ENCODE assay signal across 8 cellular contexts in the genomic region with DNA sequence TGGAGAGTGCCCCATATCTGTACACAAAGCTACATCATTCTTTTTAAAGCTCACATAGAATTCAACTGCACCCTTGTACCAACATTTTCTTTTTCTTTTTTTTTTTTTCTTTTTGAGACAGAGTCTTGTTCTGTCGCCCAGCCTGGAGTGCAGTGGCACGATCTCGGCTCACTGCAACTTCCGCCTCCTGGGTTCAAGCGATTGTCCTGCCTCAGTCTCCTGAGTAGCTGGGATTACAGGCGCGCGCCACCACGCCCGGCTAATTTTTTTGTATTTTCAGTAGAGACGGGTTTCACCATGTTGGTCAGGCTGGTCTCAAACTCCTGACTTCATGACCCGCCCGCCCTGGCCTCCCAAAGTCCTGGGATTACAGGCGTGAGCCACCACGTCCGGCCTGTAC. TPM values are rescaled to one million over a fixed set of nuclear protein-coding genes. Genes with fewer than 3 reads are reported as not detected.
DNase-seq lines count a peak whose midpoint lies in the region; ATAC-seq and TF ChIP-seq lines count a peak whose summit lies in the region.
"Not testable (repeated sequence)": the region's sequence is repeated elsewhere in the genome, so short reads cannot be mapped to it uniquely, and the experiment has no call there.

No MANE protein-coding gene starts in this region.

- peak overlapping the region; percentile 79 for H3K4me2 ChIP-seq in parathyroid adenoma (ENCODE audit: low read length)

- H3K9ac ChIP-seq in parathyroid adenoma = not testable (repeated sequence)

- peak overlapping the region; percentile 98 for H2AFZ ChIP-seq in parathyroid adenoma

- peaks cover 21 to 25% of the 10 kb centered on the region in 2 donors for H3K36me3 Mint-ChIP-seq in CD14-positive monocyte
- H3K36me3 Mint-ChIP-seq in IgD-negative memory B cell = not testable (repeated sequence)

- H3K27ac Mint-ChIP-seq in CD14-positive monocyte (peak overlapping the region in 6 of 7 donors; percentile 7 to 88 (median 70)), IgD-negative memory B cell (peak overlapping the region; percentile 74 to 97 (median 94))

- H3K4me3 ChIP-seq in WERI-Rb-1 (ENCODE audit: low read depth, low read length) (peak overlapping the region; percentile 81), astrocyte of the cerebellum (ENCODE audit: low read depth, low read length) (peak overlapping the region; percentile 81), esophagus squamous epithelium (peak overlapping the region; percentile 57 to 87 (median 67)), right lobe of liver (peak overlapping the region; percentile 72 to 99 (median 85)), parathyroid adenoma (ENCODE audit: low read depth, low read length) (peak overlapping the region; percentile 58), transverse colon (peak overlapping the region in 3 of 4 donors; percentile 69 to 89 (median 76))

- H3K36me3 ChIP-seq in WERI-Rb-1 (peaks cover 27% of the 10 kb centered on the region), esophagus squamous epithelium (peaks cover 0 to 29% (median 0%) of the 10 kb centered on the region in 3 donors)
- not testable (repeated sequence) for H3K36me3 ChIP-seq in right lobe of liver; parathyroid adenoma (ENCODE audit: control insufficient read depth, insufficient read depth, low read length); transverse colon

- H3K4me1 ChIP-seq in esophagus squamous epithelium = peaks cover 5 to 13% (median 8%) of the 10 kb centered on the region in 3 donors
- peaks cover 0 to 22% (median 7%) of the 10 kb centered on the region in 4 donors for H3K4me1 ChIP-seq in right lobe of liver
- H3K4me1 ChIP-seq in parathyroid adenoma = not testable (repeated sequence)
- H3K4me1 ChIP-seq in transverse colon = peaks cover 5 to 12% (median 10%) of the 10 kb centered on the region in 4 donors

- DNase-seq in CD14-positive monocyte (ENCODE audit: low spot score); WERI-Rb-1; astrocyte of the cerebellum (ENCODE audit: low read depth); esophagus squamous epithelium (lab: John Stamatoyannopoulos, UW); transverse colon: not testable (repeated sequence)
- DNase-seq in right lobe of liver = peak in 1 of 3 donors; percentile 20

- TF ChIP-seq POLR2A in esophagus squamous epithelium (IDR thresholded peaks at IDR 0.05); right lobe of liver (IDR thresholded peaks at IDR 0.05); transverse colon (IDR thresholded peaks at IDR 0.05): not testable (repeated sequence)

- not testable (repeated sequence) for TF ChIP-seq CTCF in CD14-positive monocyte (IDR thresholded peaks at IDR 0.05); WERI-Rb-1 (IDR thresholded peaks at IDR 0.05; ENCODE audit: low read depth, low read length); astrocyte of the cerebellum (IDR thresholded peaks at IDR 0.05; ENCODE audit: low read depth, low read length, missing control alignments); esophagus squamous epithelium (IDR thresholded peaks at IDR 0.05); right lobe of liver (IDR thresholded peaks at IDR 0.05); parathyroid adenoma (IDR thresholded peaks at IDR 0.05); transverse colon (IDR thresholded peaks at IDR 0.05)

- peak overlapping the region; percentile 90 to 92 for H3K4me3 Mint-ChIP-seq in CD14-positive monocyte
- H3K4me3 Mint-ChIP-seq in IgD-negative memory B cell = peak overlapping the region; percentile 82 to 98 (median 92)

- H3K27me3 Mint-ChIP-seq in CD14-positive monocyte (ENCODE audit: low read depth in 3 of 3); IgD-negative memory B cell: not testable (repeated sequence)

- in situ Hi-C loops in astrocyte of the cerebellum (cut with HindIII; ENCODE audit: low sequenced_read_pairs) (loop anchor here (25.0 kb wide), 1 partner anchor 433 kb away; no protein-coding TSS in a partner anchor), transverse colon (cut with MboI; ENCODE audit: low pct_ligation_motif_present in 1 of 4, low pct_unique_long_range_greater_than_20kb in 1 of 4, low sequenced_read_pairs in 3 of 4) (loop anchor here in 1 of 4 donors (25.0 kb wide), 1 partner anchor 333 kb away; a partner anchor contains a TSS)

- H3K79me2 ChIP-seq in parathyroid adenoma = not testable (repeated sequence)

- not testable (repeated sequence) for H3K27me3 ChIP-seq in WERI-Rb-1 (ENCODE audit: insufficient read depth, low read depth, severe bottlenecking); esophagus squamous epithelium; right lobe of liver; parathyroid adenoma (ENCODE audit: control insufficient read depth, insufficient read depth, low read length); transverse colon

- not testable (repeated sequence) for TF ChIP-seq EP300 in transverse colon (IDR thresholded peaks at IDR 0.05; ENCODE audit: low read depth)

- H3K9me3 Mint-ChIP-seq in CD14-positive monocyte, IgD-negative memory B cell: not testable (repeated sequence)

- H3K4me1 Mint-ChIP-seq in CD14-positive monocyte = peaks cover 33% of the 10 kb centered on the region
- H3K4me1 Mint-ChIP-seq in IgD-negative memory B cell = peaks cover 8 to 17% (median 14%) of the 10 kb centered on the region in 3 donors

- ATAC-seq in right lobe of liver = not testable (repeated sequence)

- not testable (repeated sequence) for H3K9me3 ChIP-seq in WERI-Rb-1 (ENCODE audit: severe bottlenecking); esophagus squamous epithelium; right lobe of liver; parathyroid adenoma (ENCODE audit: control insufficient read depth, low read length); transverse colon

- intact Hi-C loops in CD14-positive monocyte (cut with micrococcal nuclease); esophagus squamous epithelium (cut with DNase I); right lobe of liver (cut with DNase I); transverse colon (cut with DNase I; ENCODE audit: low total_unique reads): not testable (repeated sequence)

- 76 to 77% methylated on average over 14 to 15 of the region's 16 CpGs for WGBS in esophagus squamous epithelium, 2 donors
- WGBS in right lobe of liver (ENCODE audit: insufficient coverage, low coverage, low lambda C conversion rate, missing lambda C conversion rate) = 87% methylated on average over 13 of the region's 16 CpGs
- WGBS in transverse colon (ENCODE audit: low coverage in 1 of 2), 2 donors = 84 to 100% methylated on average over 5 to 16 of the region's 16 CpGs

- H3K27ac ChIP-seq in WERI-Rb-1, right lobe of liver: not testable (repeated sequence)
- peak overlapping the region in 2 of 4 donors; percentile 77 for H3K27ac ChIP-seq in esophagus squamous epithelium
- peak overlapping the region; percentile 88 for H3K27ac ChIP-seq in parathyroid adenoma
- H3K27ac ChIP-seq in transverse colon = peak overlapping the region in 3 of 4 donors; percentile 82 to 95 (median 94)

RNA-seq across cellular contexts. Expression of a gene that starts 1.1 kb away (rescaled TPM):
- 10 to 100 TPM; 13.3 to 14.9 TPM for polyA plus RNA-seq in CD14-positive monocyte
- polyA plus RNA-seq in IgD-negative memory B cell = 23.1 TPM
- 10 to 100 TPM; 11.5 to 18.7 (median 14.9) TPM for total RNA-seq in esophagus squamous epithelium
- 10 to 100 TPM; 10.1 to 24.0 (median 13.4) TPM for total RNA-seq in right lobe of liver
- 10 to 100 TPM; 10.3 to 16.8 (median 14.2) TPM for total RNA-seq in transverse colon

RNA-seq across cellular contexts. Expression of a gene that starts 30.7 kb away (rescaled TPM):
- polyA plus RNA-seq in CD14-positive monocyte = 10 to 100 TPM; 14.4 to 16.2 TPM
- 57.7 TPM for polyA plus RNA-seq in IgD-negative memory B cell
- total RNA-seq in esophagus squamous epithelium = 10 to 100 TPM; 17.6 to 50.4 (median 34.3) TPM
- 10 to 100 TPM in 5 of 6 experiments, 1 to 10 TPM in 1; 8.6 to 20.3 (median 12.9) TPM for total RNA-seq in right lobe of liver
- 10 to 100 TPM in 2 of 4 donors, 1 to 10 TPM in 1, not detected in 1; 1.4 to 16.4 (median 10.1) TPM for total RNA-seq in transverse colon
